Comparison of ENCODE assay signal across 9 cellular contexts in genomic region chr6:107820571-107821261, GRCh38. TPM values are rescaled to one million over a fixed set of nuclear protein-coding genes. Genes with fewer than 3 reads are reported as not detected.
DNase-seq lines count a peak whose midpoint lies in the region; ATAC-seq and TF ChIP-seq lines count a peak whose summit lies in the region.
"Had no signal": no experiment of that assay in that cellular context is flagged by ENCODE, and none has a peak within 500 bp of the region (broad histone marks: within the 10 kb centered on the region; RNA-seq: fewer than 3 reads in every experiment).

No MANE protein-coding gene starts in this region.

- H3K9me3 ChIP-seq in HAP-1 = no peaks in the 10 kb centered on the region
- no peaks in the 10 kb centered on the region for H3K9me3 ChIP-seq in left lung

- DNase-seq in HAP-1 (ENCODE audit: low spot score in 2 of 2) (peak; percentile 44 to 58), NOMO-1 treated with DMSO at 0.1 percent for 48 hours (lab: John Stamatoyannopoulos, UW; ENCODE audit: unreplicated experiment) (peak; percentile 59), astrocyte of the cerebellum (ENCODE audit: low read depth) (peak; percentile 37), left lung (no peak)
- DNase-seq in stimulated activated naive CD8-positive, alpha-beta T cell treated with anti-CD3 and anti-CD28 coated beads, Interleukin-15, Interleukin-2, amounts not matched to agents 100 U/mL and 50 U/mL, for 24 hours = peak; percentile 30

- peak; percentile 55 for ATAC-seq in left lung
- no peak for ATAC-seq in stimulated activated naive CD8-positive, alpha-beta T cell treated with anti-CD3 and anti-CD28 coated beads, Interleukin-15, Interleukin-2, amounts not matched to agents 100 U/mL and 50 U/mL, for 24 hours
- no peak for ATAC-seq in HG03565 (IDR thresholded peaks at IDR 0.05; ENCODE audit: unreplicated experiment)
- no peak for ATAC-seq in GM18873 (IDR thresholded peaks at IDR 0.05; ENCODE audit: low FRiP score, unreplicated experiment)
- ATAC-seq in HG02973 (IDR thresholded peaks at IDR 0.05; ENCODE audit: unreplicated experiment) = no peak

- no peak overlapping the region for H3K4me3 ChIP-seq in HAP-1
- peak overlapping the region; percentile 29 for H3K4me3 ChIP-seq in astrocyte of the cerebellum (ENCODE audit: low read depth, low read length)
- peak overlapping the region in 1 of 2 donors; percentile 15 for H3K4me3 ChIP-seq in left lung

- no peak overlapping the region for H3K27ac ChIP-seq in left lung
- H3K27ac ChIP-seq: HL-60 had no signal

- H3K27me3 ChIP-seq in HAP-1 (ENCODE audit: low read depth) (no peaks in the 10 kb centered on the region), left lung (peaks cover 14 to 38% of the 10 kb centered on the region in 2 donors)

- in situ Hi-C loops in HAP-1 (cut with MboI; ENCODE audit: low sequenced_read_pairs) (no loop called here), astrocyte of the cerebellum (cut with HindIII; ENCODE audit: low sequenced_read_pairs) (no loop called here)

- no peak for TF ChIP-seq CTCF in astrocyte of the cerebellum (IDR thresholded peaks at IDR 0.05; ENCODE audit: low read depth, low read length, missing control alignments)
- no peak for TF ChIP-seq CTCF in left lung (IDR thresholded peaks at IDR 0.05)

- H3K4me1 ChIP-seq in HAP-1 (peaks cover 17% of the 10 kb centered on the region), left lung (peaks cover 0 to 11% of the 10 kb centered on the region in 2 donors)

- intact Hi-C loops in left lung (cut with DNase I) = no loop called here

- no peaks in the 10 kb centered on the region for H3K36me3 ChIP-seq in HAP-1 (replicated peaks)
- H3K36me3 ChIP-seq in left lung = no peaks in the 10 kb centered on the region

RNA-seq across cellular contexts. Expression of gene SCML4, which starts 3.4 kb away (rescaled TPM):
- total RNA-seq in left lung = 1 to 10 TPM in 1 of 2 donors, under 1 TPM in 1; 0.99 to 2.2 TPM

Comparison
In these comparisons a context has a peak if more than half of its experiments do, and no peak if none do; other contexts are left out.
1. DNase-seq: peak in HAP-1 (2 of 2), NOMO-1 treated with DMSO at 0.1 percent for 48 hours (single experiment), astrocyte of the cerebellum (single experiment) and stimulated activated naive CD8-positive, alpha-beta T cell treated with anti-CD3 and anti-CD28 coated beads, Interleukin-15, Interleukin-2, amounts not matched to agents 100 U/mL and 50 U/mL, for 24 hours (single experiment); none in left lung (0 of 2).